In the genomic region with DNA sequence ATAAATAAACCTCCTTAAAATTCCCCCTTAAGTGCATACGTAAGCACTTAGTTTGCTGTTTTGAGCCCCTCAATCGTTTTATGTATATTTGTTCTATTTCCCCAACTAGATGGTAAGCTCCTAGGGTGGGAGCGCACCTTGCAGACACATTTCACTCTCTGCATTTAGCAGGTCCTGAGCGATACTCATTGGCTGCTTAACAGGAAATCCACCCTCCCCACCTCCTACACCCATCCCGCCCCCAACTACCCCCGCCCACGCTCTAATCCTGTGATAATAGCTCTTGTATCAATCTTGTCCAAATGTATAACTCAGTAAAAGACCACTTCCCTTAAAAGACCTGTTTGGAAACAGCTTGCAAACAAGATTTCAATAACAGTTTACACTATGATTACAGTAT, we compare ENCODE assay signal across 10 cellular contexts. TPM values are rescaled to one million over a fixed set of nuclear protein-coding genes. Genes with fewer than 3 reads are reported as not detected.
DNase-seq lines count a peak whose midpoint lies in the region; ATAC-seq, FAIRE-seq and TF ChIP-seq lines count a peak whose summit lies in the region.
"Had no signal": no experiment of that assay in that cellular context is flagged by ENCODE, and none has a peak within 500 bp of the region (broad histone marks: within the 10 kb centered on the region; RNA-seq: fewer than 3 reads in every experiment).

No MANE protein-coding gene starts in this region.

- POLR2A ChIA-PET in activated CD4-positive, alpha-beta memory T cell treated with anti-CD3 and anti-CD28 coated beads, Interleukin-2, amount 10 ng/mL, durations not matched to agents 7 days and 5 days (lab: Charles Lee): interaction anchor here (1.3 to 1.9 kb wide), 3 partner anchors 37 to 125 kb away, joined by 5 to 7 read pairs (median 6); a partner anchor contains a TSS

- H3K4me1 Mint-ChIP-seq in activated CD4-positive, alpha-beta memory T cell treated with anti-CD3 and anti-CD28 coated beads, Interleukin-2, amount 10 ng/mL, durations not matched to agents 7 days and 5 days: peaks cover 43% of the 10 kb centered on the region
- peaks cover 41 to 45% of the 10 kb centered on the region in 2 donors for H3K4me1 Mint-ChIP-seq in natural killer cell

- ATAC-seq in natural killer cell (peak; percentile 60 to 71 (median 65)), GM19328 (IDR thresholded peaks at IDR 0.05; ENCODE audit: unreplicated experiment) (no peak), GM18520 (IDR thresholded peaks at IDR 0.05; ENCODE audit: unreplicated experiment) (no peak)

- no peak for TF ChIP-seq CTCF in natural killer cell (IDR thresholded peaks at IDR 0.05)

- peak overlapping the region; percentile 71 for H3K27ac Mint-ChIP-seq in activated CD4-positive, alpha-beta memory T cell treated with anti-CD3 and anti-CD28 coated beads, Interleukin-2, amount 10 ng/mL, durations not matched to agents 7 days and 5 days
- H3K27ac Mint-ChIP-seq in natural killer cell: peak overlapping the region; percentile 81 to 87

- no peak for TF ChIP-seq POLR2A in GM12891 (IDR thresholded peaks at IDR 0.05; ENCODE audit: low read depth, low read length)

- H3K4me3 Mint-ChIP-seq in activated CD4-positive, alpha-beta memory T cell treated with anti-CD3 and anti-CD28 coated beads, Interleukin-2, amount 10 ng/mL, durations not matched to agents 7 days and 5 days: peak overlapping the region; percentile 73
- H3K4me3 Mint-ChIP-seq in natural killer cell: peak overlapping the region; percentile 83

- DNase-seq in GM12891 (ENCODE audit: insufficient read length, low spot score) (no peak), NCI-H1436 (lab: John Stamatoyannopoulos, UW) (peak; percentile 54), natural killer cell (no peak), NCI-H2171 (lab: John Stamatoyannopoulos, UW) (no peak)
- DNase-seq in activated CD4-positive, alpha-beta memory T cell treated with anti-CD3 and anti-CD28 coated beads, Interleukin-2, amount 10 ng/mL, durations not matched to agents 7 days and 5 days: peak; percentile 48
- DNase-seq: NCI-H1417, SJCRH30 had no signal

- intact Hi-C loops in natural killer cell (cut with micrococcal nuclease): no loop called here

- CTCF ChIA-PET in activated CD4-positive, alpha-beta memory T cell treated with anti-CD3 and anti-CD28 coated beads, Interleukin-2, amount 10 ng/mL, durations not matched to agents 7 days and 5 days (lab: Charles Lee): interaction anchor here (0.6 to 5.8 kb wide), 7 partner anchors 8 to 139 kb away, joined by 3 to 34 read pairs (median 3); a partner anchor contains a TSS

- H3K36me3 Mint-ChIP-seq in activated CD4-positive, alpha-beta memory T cell treated with anti-CD3 and anti-CD28 coated beads, Interleukin-2, amount 10 ng/mL, durations not matched to agents 7 days and 5 days (ENCODE audit: low read depth): peaks cover 5% of the 10 kb centered on the region
- no peaks in the 10 kb centered on the region for H3K36me3 Mint-ChIP-seq in natural killer cell

- peak; percentile 74 for FAIRE-seq in GM12891 (lab: Jason Lieb, UNC)
- FAIRE-seq: islet of Langerhans had no signal

- no peaks in the 10 kb centered on the region for H3K27me3 Mint-ChIP-seq in activated CD4-positive, alpha-beta memory T cell treated with anti-CD3 and anti-CD28 coated beads, Interleukin-2, amount 10 ng/mL, durations not matched to agents 7 days and 5 days
- H3K27me3 Mint-ChIP-seq in natural killer cell (ENCODE audit: low read depth in 2 of 2): no peaks in the 10 kb centered on the region

- H3K9me3 Mint-ChIP-seq in activated CD4-positive, alpha-beta memory T cell treated with anti-CD3 and anti-CD28 coated beads, Interleukin-2, amount 10 ng/mL, durations not matched to agents 7 days and 5 days: no peaks in the 10 kb centered on the region
- H3K9me3 Mint-ChIP-seq in natural killer cell: no peaks in the 10 kb centered on the region

TF ChIP-seq in GM12891, 5 proteins besides CTCF, POLR2A, EP300 and RAD21:
- TF ChIP-seq POLR2AphosphoS5 (IDR thresholded peaks at IDR 0.05; ENCODE audit: low read depth, low read length) (no peak), PAX5 (IDR thresholded peaks at IDR 0.05; ENCODE audit: insufficient read depth, low read length, severe bottlenecking) (no peak), POU2F2 (IDR thresholded peaks at IDR 0.05; ENCODE audit: low read depth, low read length) (no peak), TAF1 (IDR thresholded peaks at IDR 0.05; ENCODE audit: low read depth, low read length) (no peak), SPI1 (IDR thresholded peaks at IDR 0.05; ENCODE audit: low read depth, low read length) (no peak)

RNA-seq across cellular contexts. Expression of a gene that starts 8.2 kb away (rescaled TPM):
- polyA plus RNA-seq in GM12891 (2012; ENCODE audit: low read depth, missing spikeins): 2.9 TPM
- total RNA-seq in activated CD4-positive, alpha-beta memory T cell treated with anti-CD3 and anti-CD28 coated beads, Interleukin-2, amount 10 ng/mL, durations not matched to agents 7 days and 5 days: 1 to 10 TPM; 7.8 to 8.0 TPM
- total RNA-seq in natural killer cell: 10 to 100 TPM in 2 of 3 donors, 1 to 10 TPM in 1; 10.0 to 27.8 (median 17.3) TPM
- total RNA-seq: SJCRH30 had no signal

RNA-seq across cellular contexts. Expression of a gene that starts 19.6 kb away (rescaled TPM):
- polyA plus RNA-seq in GM12891 (2012; ENCODE audit: low read depth, missing spikeins): 0.87 TPM
- total RNA-seq in activated CD4-positive, alpha-beta memory T cell treated with anti-CD3 and anti-CD28 coated beads, Interleukin-2, amount 10 ng/mL, durations not matched to agents 7 days and 5 days: 1 to 10 TPM; 1.8 TPM
- total RNA-seq in natural killer cell: 10 to 100 TPM in 1 of 3 donors, 1 to 10 TPM in 2; 2.1 to 12.2 (median 4.7) TPM
- total RNA-seq: SJCRH30 had no signal

RNA-seq across cellular contexts. Expression of a gene that starts 20.4 kb away (rescaled TPM):
- polyA plus RNA-seq in GM12891 (2012; ENCODE audit: low read depth, missing spikeins): 101 TPM
- total RNA-seq in activated CD4-positive, alpha-beta memory T cell treated with anti-CD3 and anti-CD28 coated beads, Interleukin-2, amount 10 ng/mL, durations not matched to agents 7 days and 5 days: 100 to 1,000 TPM; 223 to 234 TPM
- 100 to 1,000 TPM; 568 to 795 (median 658) TPM for total RNA-seq in natural killer cell

RNA-seq across cellular contexts. Expression of a gene that starts 35.3 kb away (rescaled TPM):
- polyA plus RNA-seq in GM12891 (2012; ENCODE audit: low read depth, missing spikeins): 35.4 TPM
- 10 to 100 TPM; 32.2 to 33.8 TPM for total RNA-seq in activated CD4-positive, alpha-beta memory T cell treated with anti-CD3 and anti-CD28 coated beads, Interleukin-2, amount 10 ng/mL, durations not matched to agents 7 days and 5 days
- total RNA-seq in natural killer cell: 10 to 100 TPM; 29.9 to 40.9 (median 30.2) TPM

RNA-seq across cellular contexts. Expression of a gene that starts 59.5 kb away (rescaled TPM):
- 56.8 TPM for polyA plus RNA-seq in GM12891 (2012; ENCODE audit: low read depth, missing spikeins)
- total RNA-seq in activated CD4-positive, alpha-beta memory T cell treated with anti-CD3 and anti-CD28 coated beads, Interleukin-2, amount 10 ng/mL, durations not matched to agents 7 days and 5 days: 10 to 100 TPM; 46.5 to 50.9 TPM
- 100 to 1,000 TPM in 1 of 3 donors, 10 to 100 TPM in 2; 85.2 to 105 (median 89.1) TPM for total RNA-seq in natural killer cell

Comparison
In these comparisons a context has a peak if more than half of its experiments do, and no peak if none do; other contexts are left out.
1. DNase-seq: peak in NCI-H1436 (single experiment) and activated CD4-positive, alpha-beta memory T cell treated with anti-CD3 and anti-CD28 coated beads, Interleukin-2, amount 10 ng/mL, durations not matched to agents 7 days and 5 days (single experiment); none in GM12891 (single experiment), natural killer cell (single experiment) and NCI-H2171 (single experiment).
2. ATAC-seq: peak in natural killer cell (3 of 3); none in GM19328 (single experiment) and GM18520 (single experiment).